In the genomic region with DNA sequence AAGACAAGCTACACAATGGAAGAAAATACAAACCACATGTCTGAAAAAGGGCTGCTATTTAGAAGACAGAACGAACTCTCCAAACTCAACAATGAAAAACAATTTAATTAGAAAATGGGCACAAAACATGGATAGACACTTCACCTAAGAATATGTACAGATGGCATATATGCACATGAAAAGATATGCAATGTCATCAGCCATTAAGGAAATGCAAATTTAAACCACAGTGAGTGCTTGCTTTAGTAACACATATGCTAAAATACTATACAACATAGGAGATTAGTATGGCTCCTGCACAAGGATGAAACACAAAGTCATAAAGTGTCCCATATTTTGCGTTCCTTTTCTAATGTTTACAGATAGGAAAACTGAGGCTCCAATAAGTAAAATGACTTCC, we compare ENCODE assay signal across 24 cellular contexts.
"Had no signal": no experiment of that assay in that cellular context is flagged by ENCODE, and none has a peak within 500 bp of the region (broad histone marks: within the 10 kb centered on the region; RNA-seq: fewer than 3 reads in every experiment).

No MANE protein-coding gene starts in this region.

- H3K27me3 Mint-ChIP-seq: naive B cell; naive thymus-derived CD8-positive, alpha-beta T cell had no signal

- H3K27ac ChIP-seq: coronary artery, dorsolateral prefrontal cortex, esophagus muscularis mucosa, foreskin keratinocyte, gastroesophageal sphincter, heart left ventricle, hepatocyte, left ventricle myocardium inferior, lower lobe of right lung had no signal

- H3K36me3 ChIP-seq: esophagus muscularis mucosa, gastroesophageal sphincter, heart left ventricle, left ventricle myocardium inferior, lower lobe of right lung had no signal

- H3K4me3 Mint-ChIP-seq: immature natural killer cell; mesothelial cell of epicardium; naive B cell; naive thymus-derived CD8-positive, alpha-beta T cell had no signal

- H3K4me1 ChIP-seq: esophagus muscularis mucosa, foreskin keratinocyte, gastroesophageal sphincter, heart left ventricle, left ventricle myocardium inferior, lower lobe of right lung had no signal

- H3K79me2 ChIP-seq: hepatocyte had no signal

- H3K4me2 ChIP-seq: hepatocyte had no signal

- H3K4me3 ChIP-seq: coronary artery, dorsolateral prefrontal cortex, esophagus muscularis mucosa, gastroesophageal sphincter, heart left ventricle, hepatocyte, left ventricle myocardium inferior, lower lobe of right lung, mucosa of descending colon had no signal

- H3K27ac Mint-ChIP-seq: immature natural killer cell; mesothelial cell of epicardium; naive B cell; naive thymus-derived CD8-positive, alpha-beta T cell had no signal

- ATAC-seq: foreskin keratinocyte; gastroesophageal sphincter; heart left ventricle; left colon; left lobe of liver; lower lobe of right lung; mucosa of descending colon; naive thymus-derived CD8-positive, alpha-beta T cell had no signal

- DNase-seq: dermis blood vessel endothelial cell; dorsolateral prefrontal cortex; effector CD4-positive, alpha-beta T cell; effector memory CD4-positive, alpha-beta T cell; foreskin keratinocyte; heart left ventricle; hypothalamus; immature natural killer cell; islet precursor cell; kidney; kidney glomerular epithelial cell; left colon; left ventricle myocardium inferior; lower lobe of right lung; mesenchymal stem cell; mucosa of descending colon; naive B cell; naive thymus-derived CD8-positive, alpha-beta T cell had no signal

- H3K36me3 Mint-ChIP-seq: immature natural killer cell; mesothelial cell of epicardium; naive B cell; naive thymus-derived CD8-positive, alpha-beta T cell had no signal

- H3K9me3 ChIP-seq: gastroesophageal sphincter, heart left ventricle, lower lobe of right lung, mucosa of descending colon had no signal

- H3K27me3 ChIP-seq: dorsolateral prefrontal cortex, esophagus muscularis mucosa, foreskin keratinocyte, gastroesophageal sphincter, heart left ventricle, hepatocyte had no signal

- H3K4me1 Mint-ChIP-seq: naive B cell; naive thymus-derived CD8-positive, alpha-beta T cell had no signal

- H2AFZ ChIP-seq: hepatocyte had no signal
